ENCODE assay signal across 1 cellular context in genomic region chr15:60462027-60462426, GRCh38.
TF ChIP-seq lines count a peak whose summit lies in the region.

No MANE protein-coding gene starts in this region.

TF ChIP-seq in GM23338, 12 proteins besides CTCF, POLR2A, EP300 and RAD21:
- TF ChIP-seq STAT1 (IDR thresholded peaks at IDR 0.05; ENCODE audit: unreplicated experiment) (no peak), JUNB (IDR thresholded peaks at IDR 0.05; ENCODE audit: unreplicated experiment) (no peak), ZNF462 (CRISPR knock-in tag; IDR thresholded peaks at IDR 0.05) (no peak), EZH2 (IDR thresholded peaks at IDR 0.05; ENCODE audit: low read depth, unreplicated experiment) (no peak), CREB1 (CRISPR knock-in tag; IDR thresholded peaks at IDR 0.05; ENCODE audit: low read depth) (no peak)
